8 cellular contexts compared by ENCODE assay signal in the genomic region with DNA sequence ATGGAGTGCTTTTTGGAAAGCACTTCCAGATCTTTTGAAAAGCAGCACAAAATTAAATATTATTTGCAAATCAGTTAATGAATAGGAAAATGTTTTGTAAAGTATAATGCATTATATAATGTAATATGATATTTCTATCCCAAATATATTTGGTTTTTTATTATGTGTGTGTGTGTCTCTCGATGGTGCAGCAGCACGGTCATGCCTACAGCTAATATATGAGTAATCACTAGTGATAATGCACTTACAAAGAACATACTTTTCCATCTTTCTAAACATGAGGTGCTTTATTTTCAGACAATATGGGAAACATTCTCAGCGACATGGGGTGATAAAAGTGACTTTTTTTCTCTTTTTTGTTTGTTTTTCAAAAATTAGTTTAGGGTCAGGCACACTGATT. TPM values are rescaled to one million over a fixed set of nuclear protein-coding genes. Genes with fewer than 3 reads are reported as not detected.
A peak's percentile ranks its signal among the peaks of the same experiment; 100 is the strongest.
DNase-seq lines count a peak whose midpoint lies in the region; ATAC-seq and TF ChIP-seq lines count a peak whose summit lies in the region.

No MANE protein-coding gene starts in this region.

- ATAC-seq in body of pancreas (no peak), HG03097 (IDR thresholded peaks at IDR 0.05; ENCODE audit: low FRiP score, unreplicated experiment) (no peak)

- H3K36me3 ChIP-seq in left ventricle myocardium inferior: no peaks in the 10 kb centered on the region
- no peaks in the 10 kb centered on the region for H3K36me3 ChIP-seq in body of pancreas (replicated peaks in 1 of 2; ENCODE audit: insufficient read depth in 1 of 2, low read depth in 2 of 2)
- H3K36me3 ChIP-seq in uterus: no peaks in the 10 kb centered on the region

- intact Hi-C loops in left ventricle myocardium inferior (cut with micrococcal nuclease): no loop called here
- intact Hi-C loops in cardiac septum (cut with DNase I): no loop called here
- intact Hi-C loops in body of pancreas (cut with DNase I): no loop called here
- intact Hi-C loops in uterus (cut with DNase I; ENCODE audit: low total_unique reads): no loop called here

- H3K27me3 Mint-ChIP-seq in mesothelial cell of epicardium (ENCODE audit: low read depth): no peaks in the 10 kb centered on the region

- CTCF ChIA-PET in RWPE1 (lab: Yijun Ruan, JAX): interaction anchor here (0.5 to 0.7 kb wide), 4 partner anchors 17 to 990 kb away, joined by 3 to 7 read pairs (median 3); no protein-coding TSS in a partner anchor

- peaks cover 40% of the 10 kb centered on the region for H3K4me1 Mint-ChIP-seq in mesothelial cell of epicardium

- H3K4me3 Mint-ChIP-seq in mesothelial cell of epicardium: peak overlapping the region; percentile 77

- H3K9me3 Mint-ChIP-seq in mesothelial cell of epicardium: no peaks in the 10 kb centered on the region

- TF ChIP-seq POLR2A in body of pancreas (IDR thresholded peaks at IDR 0.05) (no peak), uterus (IDR thresholded peaks at IDR 0.05) (no peak)

- 36 to 39% methylated on average over 3 of the region's 3 CpGs for WGBS in body of pancreas, 2 donors

- H3K9me3 ChIP-seq in left ventricle myocardium inferior (replicated peaks) (no peaks in the 10 kb centered on the region), body of pancreas (no peaks in the 10 kb centered on the region), uterus (no peaks in the 10 kb centered on the region)

- peak overlapping the region; percentile 99 for H3K27ac Mint-ChIP-seq in mesothelial cell of epicardium

- POLR2A ChIA-PET in RWPE1 (lab: Yijun Ruan, JAX; ENCODE audit: low non-redundant PET): no interaction called here

- H3K4me1 ChIP-seq in left ventricle myocardium inferior (peaks cover 37% of the 10 kb centered on the region), body of pancreas (peaks cover 35% of the 10 kb centered on the region), uterus (no peaks in the 10 kb centered on the region)

- H3K27ac ChIP-seq in left ventricle myocardium inferior (replicated peaks) (peak overlapping the region; percentile 99), body of pancreas (peak overlapping the region in 3 of 4 donors; percentile 98 to 100 (median 100)), uterus (peak overlapping the region; percentile 98 to 100), RWPE1 (no peak overlapping the region)

- H3K36me3 Mint-ChIP-seq in mesothelial cell of epicardium: no peaks in the 10 kb centered on the region

- H3K27me3 ChIP-seq in left ventricle myocardium inferior (ENCODE audit: low read depth) (no peaks in the 10 kb centered on the region), body of pancreas (no peaks in the 10 kb centered on the region), uterus (no peaks in the 10 kb centered on the region)

- TF ChIP-seq CTCF in left ventricle myocardium inferior (IDR thresholded peaks at IDR 0.05; ENCODE audit: borderline replicate concordance) (no peak), body of pancreas (IDR thresholded peaks at IDR 0.05) (no peak), mesothelial cell of epicardium (IDR thresholded peaks at IDR 0.05; ENCODE audit: unreplicated experiment) (no peak), uterus (IDR thresholded peaks at IDR 0.05) (no peak), RWPE1 (conservative IDR thresholded peaks at IDR 0.05; ENCODE audit: low read depth) (no peak)

- H3K4me3 ChIP-seq in left ventricle myocardium inferior (peak overlapping the region; percentile 90), body of pancreas (no peak overlapping the region), uterus (peak overlapping the region in 1 of 2 donors; percentile 99)

- DNase-seq in left ventricle myocardium inferior (no peak), cardiac septum (ENCODE audit: low spot score) (no peak), body of pancreas (no peak), mesothelial cell of epicardium (ENCODE audit: low spot score in 2 of 2, unreplicated experiment in 2 of 2) (no peak), uterus (no peak), DMS79 treated with DMSO at 0.1 percent for 48 hours (lab: John Stamatoyannopoulos, UW) (no peak), RWPE1 (ENCODE audit: low spot score) (no peak)

RNA-seq across cellular contexts. Expression of a gene that starts 1.3 kb away (rescaled TPM):
- total RNA-seq in left ventricle myocardium inferior (23.9 TPM), cardiac septum (34.1 TPM), body of pancreas (1 to 10 TPM; 5.9 to 7.3 TPM), mesothelial cell of epicardium (26.2 to 28.3 TPM (median 27.8 TPM) in 3 replicates), uterus (10 to 100 TPM; 15.4 to 53.0 (median 31.6) TPM)
